Comparison of ENCODE assay signal across 21 cellular contexts in genomic region chr3:108271626-108272025, GRCh38. TPM values are rescaled to one million over a fixed set of nuclear protein-coding genes. Genes with fewer than 3 reads are reported as not detected.
"Had no signal": no experiment of that assay in that cellular context is flagged by ENCODE, and none has a peak within 500 bp of the region (broad histone marks: within the 10 kb centered on the region; RNA-seq: fewer than 3 reads in every experiment).

No MANE protein-coding gene starts in this region.

- H3K4me1 ChIP-seq: SJSA1 had no signal

- H3K4me3 ChIP-seq: MG63, SJSA1, SK-N-MC had no signal

- H3K9me3 ChIP-seq: SJSA1 had no signal

- DNase-seq: IMR-90, Karpas-422, KG1, MG63, NCI-H1092 treated with DMSO at 0.1 percent for 48 hours, NCI-H1436, NCI-H187, NCI-H2029, NCI-H2081 treated with DMSO at 0.1 percent for 48 hours, NCI-H2171, NCI-H510A, NCI-H524 treated with DMSO at 0.1 percent for 48 hours, NCI-H69, NCI-H774, Right ventricle myocardium superior, RPMI8226, SIG-M5 had no signal

- H3K27ac ChIP-seq: SJSA1, SK-N-MC had no signal

- H3K27me3 ChIP-seq: MG63, SJSA1 had no signal

- H3K36me3 ChIP-seq: MG63, SJSA1 had no signal

RNA-seq across cellular contexts. Expression of gene HHLA2, which starts 24.7 kb away (rescaled TPM):
- total RNA-seq: HepG2, HT1080, IMR-90, Right ventricle myocardium superior, SJSA1 had no signal
- polyA plus RNA-seq: HepG2, IMR-90 had no signal
